ENCODE assay signal across 13 cellular contexts in genomic region chr2:71747573-71747972, GRCh38.
DNase-seq lines count a peak whose midpoint lies in the region; ATAC-seq, FAIRE-seq and TF ChIP-seq lines count a peak whose summit lies in the region.
"Had no signal": no experiment of that assay in that cellular context is flagged by ENCODE, and none has a peak within 500 bp of the region (broad histone marks: within the 10 kb centered on the region; RNA-seq: fewer than 3 reads in every experiment).

No MANE protein-coding gene starts in this region.

- H3K9me3 ChIP-seq in A549 (peaks cover 22% of the 10 kb centered on the region), esophagus muscularis mucosa (no peaks in the 10 kb centered on the region)

- TF ChIP-seq CTCF in A549 (IDR thresholded peaks at IDR 0.05), result no peak
- no peak for TF ChIP-seq CTCF in LNCaP clone FGC (IDR thresholded peaks at IDR 0.05; ENCODE audit: control insufficient read depth, extremely low read depth, insufficient read depth)
- no peak for TF ChIP-seq CTCF in esophagus muscularis mucosa (IDR thresholded peaks at IDR 0.05)
- no peak for TF ChIP-seq CTCF in progenitor cell of endocrine pancreas (IDR thresholded peaks at IDR 0.05; ENCODE audit: unreplicated experiment)
- no peak for TF ChIP-seq CTCF in chondrocyte (IDR thresholded peaks at IDR 0.05)

- no peaks in the 10 kb centered on the region for H3K27me3 ChIP-seq in esophagus muscularis mucosa

- 93% methylated on average over 4 of the region's 4 CpGs for WGBS in A549 (ENCODE audit: missing lambda C conversion rate)
- 77% methylated on average over 4 of the region's 4 CpGs for WGBS in esophagus muscularis mucosa

- H3K27ac Mint-ChIP-seq in progenitor cell of endocrine pancreas (peak overlapping the region; percentile 79), chondrocyte (ENCODE audit: unreplicated experiment) (no peak overlapping the region)

- ATAC-seq in A549 (no peak), sciatic nerve (no peak), HG03039 (IDR thresholded peaks at IDR 0.05; ENCODE audit: unreplicated experiment) (no peak)

- no peak overlapping the region for H3K4me3 Mint-ChIP-seq in progenitor cell of endocrine pancreas (ENCODE audit: low read depth)
- no peak overlapping the region for H3K4me3 Mint-ChIP-seq in chondrocyte (ENCODE audit: unreplicated experiment)

- POLR2A ChIA-PET in A549 (lab: Yijun Ruan, JAX), result no interaction called here

- no peak overlapping the region for H3K4me2 ChIP-seq in A549

- CTCF ChIA-PET in A549 (lab: Yijun Ruan, JAX), result interaction anchor here (1.0 to 2.7 kb wide), 2 partner anchors 31 to 50 kb away, joined by 3 to 8 read pairs; no protein-coding TSS in a partner anchor

- H3K4me3 ChIP-seq in A549, result no peak overlapping the region
- H3K4me3 ChIP-seq in LNCaP clone FGC (ENCODE audit: low read depth, low read length), result 0 out of 2 replicates have a peak overlapping the region, but pooled peaks have one; percentile 9
- H3K4me3 ChIP-seq in esophagus muscularis mucosa, result no peak overlapping the region

- H3K4me1 Mint-ChIP-seq in progenitor cell of endocrine pancreas (ENCODE audit: low read depth) (peaks cover 6% of the 10 kb centered on the region), chondrocyte (ENCODE audit: low read depth) (peaks cover 50% of the 10 kb centered on the region)

- no peak for FAIRE-seq in A549 (lab: Jason Lieb, UNC)
- FAIRE-seq: GM12892 had no signal

- H3K36me3 ChIP-seq in esophagus muscularis mucosa, result no peaks in the 10 kb centered on the region

- TF ChIP-seq EP300 in A549 (IDR thresholded peaks at IDR 0.05) (no peak), esophagus muscularis mucosa (IDR thresholded peaks at IDR 0.05) (no peak)

- peaks cover 14% of the 10 kb centered on the region for H3K27me3 Mint-ChIP-seq in progenitor cell of endocrine pancreas
- no peaks in the 10 kb centered on the region for H3K27me3 Mint-ChIP-seq in chondrocyte (ENCODE audit: low read depth)

- H3K27ac ChIP-seq in A549 (peak overlapping the region; percentile 46 to 76), esophagus muscularis mucosa (replicated peaks in 1 of 4) (peak overlapping the region; percentile 65 to 78 (median 76))

- no peak for DNase-seq in A549 (ENCODE audit: low read depth in 1 of 2, low spot score in 1 of 2)
- DNase-seq in LNCaP clone FGC (ENCODE audit: low read depth), result peak; percentile 74
- DNase-seq in esophagus muscularis mucosa (ENCODE audit: extremely low spot score), result no peak
- DNase-seq in progenitor cell of endocrine pancreas (ENCODE audit: low spot score, unreplicated experiment), result no peak
- DNase-seq in chondrocyte (ENCODE audit: low spot score), result no peak
- DNase-seq in sciatic nerve (ENCODE audit: low spot score), result no peak
- no peak for DNase-seq in NCI-H2196 treated with DMSO at 0.1 percent for 48 hours (lab: John Stamatoyannopoulos, UW; ENCODE audit: unreplicated experiment)
- DNase-seq: activated T-cell treated with anti-CD3 and anti-CD28 coated beads, Interleukin-2, amount 50 U/mL, for 48 hours; AML-193; NCI-H1930; NK-92 treated with Interleukin-12 subunit alpha and Interleukin-12 subunit beta, amount 100 ng/mL, for 24 hours had no signal

- intact Hi-C loops in esophagus muscularis mucosa (cut with DNase I), result no loop called here
- intact Hi-C loops in sciatic nerve (cut with DNase I), result no loop called here

- H3K36me3 Mint-ChIP-seq in progenitor cell of endocrine pancreas (ENCODE audit: insufficient read depth) (peaks cover 3% of the 10 kb centered on the region), chondrocyte (ENCODE audit: low read depth) (peaks cover 2% of the 10 kb centered on the region)

- TF ChIP-seq POLR2A in A549 (IDR thresholded peaks at IDR 0.05; ENCODE audit: low read length) (no peak), esophagus muscularis mucosa (IDR thresholded peaks at IDR 0.05; ENCODE audit: low read depth) (no peak)

- peaks cover 57% of the 10 kb centered on the region for H3K4me1 ChIP-seq in A549
- H3K4me1 ChIP-seq in esophagus muscularis mucosa, result peaks cover 30 to 63% (median 59%) of the 10 kb centered on the region in 4 donors

- H3K9me3 Mint-ChIP-seq in progenitor cell of endocrine pancreas (ENCODE audit: low read depth) (peaks cover 5% of the 10 kb centered on the region), chondrocyte (ENCODE audit: low read depth) (peaks cover 15% of the 10 kb centered on the region)

- no peak for TF ChIP-seq RAD21 in A549 (conservative IDR thresholded peaks at IDR 0.05 in 1 of 2, IDR thresholded peaks at IDR 0.05 in 1 of 2)

TF ChIP-seq in A549, 52 proteins besides CTCF, POLR2A, EP300 and RAD21:
- TF ChIP-seq MAX (IDR thresholded peaks at IDR 0.05) (no peak), HES2 (IDR thresholded peaks at IDR 0.05) (no peak), BCL3 (IDR thresholded peaks at IDR 0.05) (no peak), HDAC2 (IDR thresholded peaks at IDR 0.05) (no peak), MYC (IDR thresholded peaks at IDR 0.05; ENCODE audit: borderline replicate concordance, low read length) (no peak), CEBPB (IDR thresholded peaks at IDR 0.05) (no peak), HMGXB4 (CRISPR knock-in tag; IDR thresholded peaks at IDR 0.05; ENCODE audit: borderline replicate concordance) (no peak), NPAS2 (CRISPR knock-in tag; IDR thresholded peaks at IDR 0.05; ENCODE audit: borderline replicate concordance) (no peak), CHD4 (IDR thresholded peaks at IDR 0.05; ENCODE audit: borderline replicate concordance) (no peak), ELK1 (IDR thresholded peaks at IDR 0.05; ENCODE audit: low read depth, low read length) (no peak), TP53 (CRISPR knock-in tag; IDR thresholded peaks at IDR 0.05) (no peak), EHF (CRISPR knock-in tag; IDR thresholded peaks at IDR 0.05) (no peak), HOXA7 (CRISPR knock-in tag; IDR thresholded peaks at IDR 0.05) (no peak), CBX2 (IDR thresholded peaks at IDR 0.05; ENCODE audit: borderline replicate concordance, low read depth) (no peak), HOXB13 (CRISPR knock-in tag; IDR thresholded peaks at IDR 0.05; ENCODE audit: low read depth) (no peak), ZFP36 (IDR thresholded peaks at IDR 0.05; ENCODE audit: borderline replicate concordance, partially characterized antibody) (no peak)
